ENCODE assay signal across 17 cellular contexts in genomic region chr1:219621047-219621786, GRCh38. TPM values are rescaled to one million over a fixed set of nuclear protein-coding genes. Genes with fewer than 3 reads are reported as not detected.
DNase-seq lines count a peak whose midpoint lies in the region; ATAC-seq and TF ChIP-seq lines count a peak whose summit lies in the region.
"Had no signal": no experiment of that assay in that cellular context is flagged by ENCODE, and none has a peak within 500 bp of the region (broad histone marks: within the 10 kb centered on the region; RNA-seq: fewer than 3 reads in every experiment).

No MANE protein-coding gene starts in this region.

- no peak for TF ChIP-seq CTCF in PC-3 (conservative IDR thresholded peaks at IDR 0.05; ENCODE audit: low read depth, low read length)
- no peak for TF ChIP-seq CTCF in testis (IDR thresholded peaks at IDR 0.05)
- no peak for TF ChIP-seq CTCF in PC-9 (conservative IDR thresholded peaks at IDR 0.05)

- intact Hi-C loops in Right ventricle myocardium superior (cut with DNase I) = no loop called here
- intact Hi-C loops in Right ventricle myocardium inferior (cut with DNase I) = no loop called here
- intact Hi-C loops in PC-3 (cut with micrococcal nuclease) = no loop called here
- intact Hi-C loops in testis (cut with DNase I; ENCODE audit: low total_unique reads) = no loop called here
- intact Hi-C loops in PC-9 (cut with micrococcal nuclease; ENCODE audit: unreplicated experiment) = no loop called here

- DNase-seq in Right ventricle myocardium superior (peak; percentile 43), Right ventricle myocardium inferior (ENCODE audit: missing footprints) (no peak), NCI-H146 treated with DMSO at 0.1 percent for 48 hours (lab: John Stamatoyannopoulos, UW; ENCODE audit: unreplicated experiment) (peak; percentile 37), PC-3 (peak; percentile 29), testis (peak; percentile 23), PC-9 (no peak)
- DNase-seq in activated T-cell treated with anti-CD3 and anti-CD28 coated beads, Interleukin-2, amount 50 U/mL, for 1 hour = no peak
- DNase-seq: MM.1S, NCI-H2081, NCI-H446, T-helper 1 cell had no signal

- no peaks in the 10 kb centered on the region for H3K27me3 ChIP-seq in PC-3 (ENCODE audit: low read length)
- no peaks in the 10 kb centered on the region for H3K27me3 ChIP-seq in testis
- no peaks in the 10 kb centered on the region for H3K27me3 ChIP-seq in PC-9 (ENCODE audit: insufficient read depth, low read depth)

- H3K36me3 ChIP-seq in PC-3 (ENCODE audit: low read depth, low read length) = no peaks in the 10 kb centered on the region
- no peaks in the 10 kb centered on the region for H3K36me3 ChIP-seq in testis (ENCODE audit: low read depth, missing control alignments)
- no peaks in the 10 kb centered on the region for H3K36me3 ChIP-seq in PC-9 (ENCODE audit: low read depth)

- BruUV-seq in PC-3 (replicated peaks; lab: Mats Ljungman, UMichigan) (no TSS peak), PC-9 (replicated peaks; lab: Mats Ljungman, UMichigan) (no TSS peak)

- H3K79me2 ChIP-seq in PC-3 (ENCODE audit: low read length) (no peaks in the 10 kb centered on the region), PC-9 (ENCODE audit: low read depth) (no peaks in the 10 kb centered on the region)

- H3K4me3 ChIP-seq in PC-3 (ENCODE audit: low read length) (no peak overlapping the region), testis (no peak overlapping the region), PC-9 (no peak overlapping the region)
- H3K4me3 ChIP-seq: A549, K562, SK-N-MC had no signal

- H3K4me1 ChIP-seq in PC-3 (ENCODE audit: insufficient read depth, low read length) (no peaks in the 10 kb centered on the region), testis (peaks cover 5% of the 10 kb centered on the region), PC-9 (replicated peaks; ENCODE audit: insufficient read depth) (no peaks in the 10 kb centered on the region)
- H3K4me1 ChIP-seq: A549 had no signal

- H4K20me1 ChIP-seq in PC-3 (ENCODE audit: low read length) (no peaks in the 10 kb centered on the region), PC-9 (ENCODE audit: insufficient read depth) (no peaks in the 10 kb centered on the region)

- H2AFZ ChIP-seq in PC-3 (ENCODE audit: low read length) (no peak overlapping the region), PC-9 (no peak overlapping the region)

- no peaks in the 10 kb centered on the region for H3F3A ChIP-seq in PC-3 (ENCODE audit: low read length, unreplicated experiment)
- H3F3A ChIP-seq in PC-9 (ENCODE audit: insufficient read depth, low read depth) = no peaks in the 10 kb centered on the region

- H3K9ac ChIP-seq in PC-3 (ENCODE audit: low read length) = no peak overlapping the region

- 71 to 75% methylated on average over 4 of the region's 4 CpGs for WGBS in testis, 2 donors

- H3K27ac ChIP-seq in PC-3 (ENCODE audit: low read length) (no peak overlapping the region), testis (no peak overlapping the region), PC-9 (no peak overlapping the region)
- H3K27ac ChIP-seq: A549, C4-2B, HL-60, SK-N-MC had no signal

- TF ChIP-seq POLR2A in testis (IDR thresholded peaks at IDR 0.05) = no peak

- ATAC-seq in Right ventricle myocardium superior (ENCODE audit: poor library complexity) = peak; percentile 41
- no peak for ATAC-seq in Right ventricle myocardium inferior
- ATAC-seq in PC-3 = no peak
- no peak for ATAC-seq in GM21390 (IDR thresholded peaks at IDR 0.05; ENCODE audit: unreplicated experiment)
- ATAC-seq: A549, K562 had no signal

- no peak overlapping the region for H3K4me2 ChIP-seq in PC-3 (ENCODE audit: low read length)
- no peak overlapping the region for H3K4me2 ChIP-seq in PC-9
- H3K4me2 ChIP-seq: A549 had no signal

- H3K9me3 ChIP-seq in PC-3 (ENCODE audit: low read length) (no peaks in the 10 kb centered on the region), testis (no peaks in the 10 kb centered on the region), PC-9 (ENCODE audit: insufficient read depth, low read depth) (no peaks in the 10 kb centered on the region)
- H3K9me3 ChIP-seq: A549 had no signal

- POLR2A ChIA-PET in PC-3 (lab: Charles Lee; ENCODE audit: unreplicated experiment) (no interaction called here), PC-9 (lab: Charles Lee; ENCODE audit: unreplicated experiment) (no interaction called here)

- CTCF ChIA-PET in PC-3 (lab: Charles Lee) (interaction anchor here (0.6 kb wide), 1 partner anchor 763 kb away, joined by 3 read pairs; no protein-coding TSS in a partner anchor), PC-9 (lab: Charles Lee) (no interaction called here)

- H3K9me2 ChIP-seq in PC-3 (replicated peaks; ENCODE audit: low read length) = no peaks in the 10 kb centered on the region
- H3K9me2 ChIP-seq in PC-9 (ENCODE audit: insufficient read depth) = no peaks in the 10 kb centered on the region

RNA-seq across cellular contexts. Expression of gene ZC3H11B, which starts 8.3 kb away (rescaled TPM):
- 1.0 TPM for total RNA-seq in Right ventricle myocardium superior
- 1.5 TPM for total RNA-seq in Right ventricle myocardium inferior
- total RNA-seq in PC-3 (2014; rRNA removed) = not detected in 2 replicates
- total RNA-seq in testis = 10 to 100 TPM in 1 of 2 donors, 1 to 10 TPM in 1; 7.1 to 13.3 TPM
- 12.2 TPM for polyA plus RNA-seq in testis (ENCODE audit: insufficient read depth, low read depth, low replicate concordance)
- not detected in 2 replicates for total RNA-seq in PC-9 (2021)

Comparison
In these comparisons a context has a peak if more than half of its experiments do, and no peak if none do; other contexts are left out.
1. DNase-seq: peak in Right ventricle myocardium superior (single experiment), NCI-H146 treated with DMSO at 0.1 percent for 48 hours (single experiment), PC-3 (single experiment) and testis (single experiment); none in Right ventricle myocardium inferior (single experiment), activated T-cell treated with anti-CD3 and anti-CD28 coated beads, Interleukin-2, amount 50 U/mL, for 1 hour (single experiment) and PC-9 (0 of 2).